15 cellular contexts compared by ENCODE assay signal in genomic region chr14:68521952-68522509, GRCh38.
DNase-seq lines count a peak whose midpoint lies in the region; ATAC-seq and TF ChIP-seq lines count a peak whose summit lies in the region.
"Had no signal": no experiment of that assay in that cellular context is flagged by ENCODE, and none has a peak within 500 bp of the region (broad histone marks: within the 10 kb centered on the region; RNA-seq: fewer than 3 reads in every experiment).

No MANE protein-coding gene starts in this region.

- H3K4ac ChIP-seq in mesenchymal stem cell (ENCODE audit: low read depth in 1 of 2, low read length in 2 of 2) = peak overlapping the region; percentile 57 to 90

- H3K36me3 ChIP-seq in GM23248 (ENCODE audit: low read depth) (no peaks in the 10 kb centered on the region), mesenchymal stem cell (ENCODE audit: control insufficient read depth in 1 of 2, insufficient read depth in 2 of 2, low read depth in 1 of 2, low read length in 2 of 2) (no peaks in the 10 kb centered on the region), skeletal muscle satellite cell (ENCODE audit: insufficient read depth, low read length) (no peaks in the 10 kb centered on the region)

- H3K79me2 ChIP-seq in GM23248 (ENCODE audit: insufficient read depth) = no peaks in the 10 kb centered on the region

- in situ Hi-C loops in GM23248 (cut with MboI) = loop anchor here (10.0 kb wide), 1 partner anchor 263 kb away; no protein-coding TSS in a partner anchor

- DNase-seq in GM23248 = no peak
- no peak for DNase-seq in caudate nucleus (lab: John Stamatoyannopoulos, UW)
- no peak for DNase-seq in mesenchymal stem cell
- no peak for DNase-seq in sciatic nerve (ENCODE audit: low spot score)
- DNase-seq in erythroblast (lab: John Stamatoyannopoulos, UW) = no peak
- DNase-seq in NCI-H2107 treated with DMSO at 0.1 percent for 48 hours (lab: John Stamatoyannopoulos, UW; ENCODE audit: unreplicated experiment) = no peak
- DNase-seq: activated CD8-positive, alpha-beta memory T cell treated with anti-CD3 and anti-CD28 coated beads, Interleukin-2, amount 50 U/mL, for 48 hours; AML-193; hypothalamus; natural killer cell; NCI-H2107; stimulated activated CD4-positive, alpha-beta T cell treated with anti-CD3 and anti-CD28 coated beads, Interleukin-4, amount 100 ng/mL, for 24 hours; stimulated activated naive CD8-positive, alpha-beta T cell treated with anti-CD3 and anti-CD28 coated beads, Interleukin-15, amount 100 ng/mL, for 72 hours had no signal

- H3K18ac ChIP-seq in mesenchymal stem cell (ENCODE audit: low read depth in 1 of 2, low read length in 2 of 2) = peak overlapping the region; percentile 64 to 85

- peak overlapping the region; percentile 95 to 98 for H2BK12ac ChIP-seq in mesenchymal stem cell (ENCODE audit: low read length in 2 of 2)

- H4K8ac ChIP-seq in mesenchymal stem cell (ENCODE audit: low read length) = peak overlapping the region; percentile 16

- no peaks in the 10 kb centered on the region for H3K9me2 ChIP-seq in GM23248 (ENCODE audit: insufficient read depth)

- H3K4me2 ChIP-seq in GM23248 (ENCODE audit: unreplicated experiment) (no peak overlapping the region), mesenchymal stem cell (ENCODE audit: low read length, poor library complexity, severe bottlenecking) (no peak overlapping the region), skeletal muscle satellite cell (ENCODE audit: low read length) (no peak overlapping the region)

- H3K79me1 ChIP-seq in mesenchymal stem cell (replicated peaks; ENCODE audit: low read length, poor library complexity, severe bottlenecking) = no peaks in the 10 kb centered on the region

- 65 to 76% methylated on average over 8 of the region's 8 CpGs for WGBS in GM23248 (ENCODE audit: low coverage in 1 of 2, low lambda C conversion rate in 2 of 2, missing lambda C conversion rate in 2 of 2), 2 experiments
- WGBS in mesenchymal stem cell = 86% methylated on average over 8 of the region's 8 CpGs

- H3K4me1 ChIP-seq in GM23248 (ENCODE audit: insufficient read depth) (peaks cover 47% of the 10 kb centered on the region), mesenchymal stem cell (ENCODE audit: control insufficient read depth, insufficient read depth, low read depth, low read length) (peaks cover 13% of the 10 kb centered on the region), skeletal muscle satellite cell (ENCODE audit: control insufficient read depth, insufficient read depth, low read length) (peaks cover 74% of the 10 kb centered on the region)

- H2BK120ac ChIP-seq in mesenchymal stem cell (ENCODE audit: low read depth, low read length) = no peak overlapping the region

- H3K9ac ChIP-seq in GM23248 = no peak overlapping the region
- peak overlapping the region; percentile 73 for H3K9ac ChIP-seq in mesenchymal stem cell (ENCODE audit: low read length)
- H3K9ac ChIP-seq in skeletal muscle satellite cell (ENCODE audit: low read depth, low read length) = peak overlapping the region; percentile 44

- H3K27ac ChIP-seq in GM23248 (no peak overlapping the region), caudate nucleus (ENCODE audit: low read depth, low read length) (peak overlapping the region; percentile 2), mesenchymal stem cell (ENCODE audit: low read length, poor library complexity, severe bottlenecking) (peak overlapping the region; percentile 72)

- peak overlapping the region; percentile 98 for H2AK5ac ChIP-seq in mesenchymal stem cell (ENCODE audit: low read length, severe bottlenecking)

- H4K91ac ChIP-seq in mesenchymal stem cell (ENCODE audit: low read length) = peak overlapping the region; percentile 43

- intact Hi-C loops in sciatic nerve (cut with DNase I) = loop anchor here (10.0 kb wide), 1 partner anchor 117 kb away; no protein-coding TSS in a partner anchor

- H3K14ac ChIP-seq in mesenchymal stem cell (ENCODE audit: low read length in 2 of 2) = peak overlapping the region in 1 of 2 experiments; percentile 73

- no peak for TF ChIP-seq POLR2A in erythroblast (IDR thresholded peaks at IDR 0.05; ENCODE audit: low read length)

- peak overlapping the region; percentile 28; the same call in 1 of the 2 replicates for H2AFZ ChIP-seq in GM23248
- no peak overlapping the region for H2AFZ ChIP-seq in mesenchymal stem cell (ENCODE audit: low read depth, low read length)

- no peak overlapping the region for H2BK5ac ChIP-seq in mesenchymal stem cell (ENCODE audit: low read depth, low read length, poor library complexity, severe bottlenecking)

- H3K23ac ChIP-seq in mesenchymal stem cell (ENCODE audit: low read length in 2 of 2) = peak overlapping the region in 1 of 2 experiments; percentile 14

- no peaks in the 10 kb centered on the region for H4K20me1 ChIP-seq in GM23248 (ENCODE audit: insufficient read depth)

- ATAC-seq in HG02571 (IDR thresholded peaks at IDR 0.05; ENCODE audit: unreplicated experiment) (no peak), sciatic nerve (no peak)
- ATAC-seq: natural killer cell; stimulated activated naive CD8-positive, alpha-beta T cell treated with anti-CD3 and anti-CD28 coated beads, Interleukin-15, amount 100 ng/mL, for 72 hours had no signal

- H2BK15ac ChIP-seq in mesenchymal stem cell (ENCODE audit: low read depth, poor library complexity, severe bottlenecking) = peak overlapping the region; percentile 1

- H3F3A ChIP-seq in GM23248 (ENCODE audit: insufficient read depth) = peaks cover 48% of the 10 kb centered on the region

- no peak overlapping the region for H3K4me3 ChIP-seq in GM23248
- H3K4me3 ChIP-seq in mesenchymal stem cell (ENCODE audit: insufficient read depth in 1 of 2, low read depth in 1 of 2, low read length in 2 of 2) = no peak overlapping the region
- H3K4me3 ChIP-seq in skeletal muscle satellite cell (ENCODE audit: low read length) = no peak overlapping the region

- H3K27me3 ChIP-seq in GM23248 (replicated peaks; ENCODE audit: insufficient read depth) (no peaks in the 10 kb centered on the region), mesenchymal stem cell (ENCODE audit: control insufficient read depth in 1 of 2, insufficient read depth in 1 of 2, low read length in 2 of 2) (no peaks in the 10 kb centered on the region), skeletal muscle satellite cell (ENCODE audit: control insufficient read depth, insufficient read depth, low read length) (no peaks in the 10 kb centered on the region)

- no peaks in the 10 kb centered on the region for H3K9me3 ChIP-seq in GM23248 (ENCODE audit: low read depth)
- H3K9me3 ChIP-seq in mesenchymal stem cell (ENCODE audit: control insufficient read depth, low read length) = no peaks in the 10 kb centered on the region
- H3K9me3 ChIP-seq in skeletal muscle satellite cell (replicated peaks; ENCODE audit: low read length) = no peaks in the 10 kb centered on the region
